32 cellular contexts compared by ENCODE assay signal in genomic region chr2:118903489-118904215, GRCh38. TPM values are rescaled to one million over a fixed set of nuclear protein-coding genes. Genes with fewer than 3 reads are reported as not detected.
DNase-seq lines count a peak whose midpoint lies in the region; ATAC-seq and TF ChIP-seq lines count a peak whose summit lies in the region.
"Had no signal": no experiment of that assay in that cellular context is flagged by ENCODE, and none has a peak within 500 bp of the region (broad histone marks: within the 10 kb centered on the region; RNA-seq: fewer than 3 reads in every experiment).

No MANE protein-coding gene starts in this region.

- peaks cover 3% of the 10 kb centered on the region for H3K4me1 ChIP-seq in CD4-positive, CD25-positive, alpha-beta regulatory T cell (ENCODE audit: control insufficient read depth, insufficient read depth, low read length, poor library complexity, severe bottlenecking)
- H3K4me1 ChIP-seq in sigmoid colon = no peaks in the 10 kb centered on the region
- H3K4me1 ChIP-seq: prostate gland, uterus had no signal

- H3K9me3 ChIP-seq in CD4-positive, CD25-positive, alpha-beta regulatory T cell (ENCODE audit: control insufficient read depth in 2 of 2, low read length in 2 of 2) = no peaks in the 10 kb centered on the region
- H3K9me3 ChIP-seq in sigmoid colon = no peaks in the 10 kb centered on the region
- H3K9me3 ChIP-seq: prostate gland, uterus had no signal

- H3K27ac Mint-ChIP-seq in activated naive CD4-positive, alpha-beta T cell treated with anti-CD3 and anti-CD28 coated beads, Interleukin-2, amount 50 U/mL, for 72 hours = peak overlapping the region; percentile 0 to 76
- H3K27ac Mint-ChIP-seq in CD4-positive, CD25-positive, alpha-beta regulatory T cell = peak overlapping the region in 2 of 3 donors; percentile 84 to 99
- H3K27ac Mint-ChIP-seq: stimulated activated memory B cell treated with anti-CD40 and anti-IgM and Interleukin-4, amounts not matched to agents 10 μg/mL and 1 μg/mL and 100 μg/mL, for 72 hours; T-helper 2 cell treated with Interferon-gamma antibody and Interleukin-4, amounts not matched to agents 5 μg/mL and 100 μg/mL, for 36 hours had no signal

- in situ Hi-C loops in G401 (cut with HindIII; ENCODE audit: low sequenced_read_pairs) = no loop called here

- H3K4me3 Mint-ChIP-seq in CD4-positive, CD25-positive, alpha-beta regulatory T cell = no peak overlapping the region
- H3K4me3 Mint-ChIP-seq: activated CD8-positive, alpha-beta T cell treated with anti-CD3 and anti-CD28 coated beads, Interleukin-2, amount 10 ng/mL, durations not matched to agents 7 days and 5 days; naive B cell; stimulated activated memory B cell treated with anti-CD40 and anti-IgM and Interleukin-4, amounts not matched to agents 10 μg/mL and 1 μg/mL and 100 μg/mL, for 72 hours; T-helper 2 cell treated with Interferon-gamma antibody and Interleukin-4, amounts not matched to agents 5 μg/mL and 100 μg/mL, for 36 hours had no signal

- no peak overlapping the region for H3K27ac ChIP-seq in CD4-positive, CD25-positive, alpha-beta regulatory T cell (ENCODE audit: insufficient read depth, low read length, poor library complexity, severe bottlenecking)
- H3K27ac ChIP-seq in sigmoid colon = no peak overlapping the region
- H3K27ac ChIP-seq: prostate gland, uterus had no signal

- TF ChIP-seq POLR2A in sigmoid colon (IDR thresholded peaks at IDR 0.05) = no peak

- H3K27me3 ChIP-seq in CD4-positive, CD25-positive, alpha-beta regulatory T cell (ENCODE audit: control insufficient read depth, insufficient read depth, low read length) = no peaks in the 10 kb centered on the region
- H3K27me3 ChIP-seq in sigmoid colon = no peaks in the 10 kb centered on the region
- H3K27me3 ChIP-seq: uterus had no signal

- no peaks in the 10 kb centered on the region for H3K36me3 ChIP-seq in CD4-positive, CD25-positive, alpha-beta regulatory T cell (ENCODE audit: control insufficient read depth, insufficient read depth, low read length)
- no peaks in the 10 kb centered on the region for H3K36me3 ChIP-seq in sigmoid colon
- H3K36me3 ChIP-seq: prostate gland, uterus had no signal

- intact Hi-C loops in sciatic nerve (cut with DNase I) = no loop called here
- intact Hi-C loops in sigmoid colon (cut with DNase I) = no loop called here

- DNase-seq in activated naive CD4-positive, alpha-beta T cell treated with anti-CD3 and anti-CD28 coated beads, Interleukin-2, amount 50 U/mL, for 72 hours (ENCODE audit: low spot score in 2 of 2) = no peak
- DNase-seq in activated naive CD4-positive, alpha-beta T cell (lab: John Stamatoyannopoulos, UW) = no peak
- no peak for DNase-seq in CD4-positive, CD25-positive, alpha-beta regulatory T cell
- DNase-seq in ecto neural progenitor cell (ENCODE audit: low spot score) = peak; percentile 19
- DNase-seq in sciatic nerve (ENCODE audit: low spot score) = no peak
- no peak for DNase-seq in NCI-H226
- DNase-seq in G401 (ENCODE audit: low spot score) = no peak
- DNase-seq in sigmoid colon = no peak
- DNase-seq: activated CD8-positive, alpha-beta T cell treated with anti-CD3 and anti-CD28 coated beads, Interleukin-2, amount 10 ng/mL, durations not matched to agents 7 days and 5 days; caudate nucleus; DMS79; erythroblast; GDM1; IMR-90; kidney; midbrain; naive B cell; NCI-H146; NCI-H345; nucleus accumbens; SHP77 treated with DMSO at 0.1 percent for 48 hours; uterus had no signal

- WGBS in sigmoid colon, 2 donors = 73 to 75% methylated on average over 7 of the region's 7 CpGs

- H3K4me1 Mint-ChIP-seq in CD4-positive, CD25-positive, alpha-beta regulatory T cell = peaks cover 0 to 23% (median 6%) of the 10 kb centered on the region in 4 donors
- H3K4me1 Mint-ChIP-seq: stimulated activated memory B cell treated with anti-CD40 and anti-IgM and Interleukin-4, amounts not matched to agents 10 μg/mL and 1 μg/mL and 100 μg/mL, for 72 hours had no signal

- peaks cover 6 to 14% of the 10 kb centered on the region in 2 donors for H3K9me3 Mint-ChIP-seq in activated naive CD4-positive, alpha-beta T cell treated with anti-CD3 and anti-CD28 coated beads, Interleukin-2, amount 50 U/mL, for 72 hours
- H3K9me3 Mint-ChIP-seq in CD4-positive, CD25-positive, alpha-beta regulatory T cell = peaks cover 0 to 7% (median 2%) of the 10 kb centered on the region in 7 donors
- H3K9me3 Mint-ChIP-seq: stimulated activated memory B cell treated with anti-CD40 and anti-IgM and Interleukin-4, amounts not matched to agents 10 μg/mL and 1 μg/mL and 100 μg/mL, for 72 hours had no signal

- no peak overlapping the region for H3K4me3 ChIP-seq in CD4-positive, CD25-positive, alpha-beta regulatory T cell (ENCODE audit: low read depth, low read length)
- no peak overlapping the region for H3K4me3 ChIP-seq in sigmoid colon
- H3K4me3 ChIP-seq: prostate gland, uterus had no signal

- no peak for ATAC-seq in activated naive CD4-positive, alpha-beta T cell treated with anti-CD3 and anti-CD28 coated beads, Interleukin-2, amount 50 U/mL, for 72 hours
- ATAC-seq in CD4-positive, CD25-positive, alpha-beta regulatory T cell (ENCODE audit: low read depth in 2 of 2) = no peak
- ATAC-seq in sciatic nerve = peak; percentile 15
- ATAC-seq: activated CD8-positive, alpha-beta T cell treated with anti-CD3 and anti-CD28 coated beads, Interleukin-2, amount 10 ng/mL, durations not matched to agents 7 days and 5 days; HCT116; Panc1; stimulated activated memory B cell treated with anti-CD40 and anti-IgM and Interleukin-4, amounts not matched to agents 10 μg/mL and 1 μg/mL and 100 μg/mL, for 72 hours had no signal

- peaks cover 5% of the 10 kb centered on the region for H3K27me3 Mint-ChIP-seq in CD4-positive, CD25-positive, alpha-beta regulatory T cell
- H3K27me3 Mint-ChIP-seq: stimulated activated memory B cell treated with anti-CD40 and anti-IgM and Interleukin-4, amounts not matched to agents 10 μg/mL and 1 μg/mL and 100 μg/mL, for 72 hours had no signal

- no peak for TF ChIP-seq EP300 in sigmoid colon (IDR thresholded peaks at IDR 0.05)

- H3K36me3 Mint-ChIP-seq in activated naive CD4-positive, alpha-beta T cell treated with anti-CD3 and anti-CD28 coated beads, Interleukin-2, amount 50 U/mL, for 72 hours = peaks cover 11 to 22% of the 10 kb centered on the region in 2 donors
- no peaks in the 10 kb centered on the region for H3K36me3 Mint-ChIP-seq in CD4-positive, CD25-positive, alpha-beta regulatory T cell
- H3K36me3 Mint-ChIP-seq: naive B cell; stimulated activated memory B cell treated with anti-CD40 and anti-IgM and Interleukin-4, amounts not matched to agents 10 μg/mL and 1 μg/mL and 100 μg/mL, for 72 hours had no signal

- TF ChIP-seq CTCF in sigmoid colon (IDR thresholded peaks at IDR 0.05) = no peak

RNA-seq across cellular contexts. Expression of gene MARCO, which starts 38.3 kb away (rescaled TPM):
- not detected for total RNA-seq in activated naive CD4-positive, alpha-beta T cell treated with anti-CD3 and anti-CD28 coated beads, Interleukin-2, amount 50 U/mL, for 72 hours
- total RNA-seq in CD4-positive, CD25-positive, alpha-beta regulatory T cell = not detected
- not detected for polyA plus RNA-seq in CD4-positive, CD25-positive, alpha-beta regulatory T cell
- 22.0 TPM for total RNA-seq in sciatic nerve
- total RNA-seq in G401 (2014; rRNA removed; shearing (Covaris generic)) = not detected in 2 replicates
- 10 to 100 TPM in 3 of 4 donors, 1 to 10 TPM in 1; 3.3 to 18.7 (median 16.2) TPM for total RNA-seq in sigmoid colon
- 1 to 10 TPM in 2 of 3 donors, not detected in 1; 4.4 to 5.4 TPM for polyA plus RNA-seq in sigmoid colon
- total RNA-seq: A673; activated CD8-positive, alpha-beta T cell treated with anti-CD3 and anti-CD28 coated beads, Interleukin-2, amount 10 ng/mL, durations not matched to agents 7 days and 5 days; activated T-helper 17 cell treated with anti-CD3 and anti-CD28 coated beads, Interleukin-2, amount 50 U/mL, for 72 hours; astrocyte; fibroblast of villous mesenchyme; IMR-90; LHCN-M2 had no signal
- polyA plus RNA-seq: IMR-90 had no signal

RNA-seq across cellular contexts. Expression of gene EN1, which starts 56.2 kb away (rescaled TPM):
- total RNA-seq in activated naive CD4-positive, alpha-beta T cell treated with anti-CD3 and anti-CD28 coated beads, Interleukin-2, amount 50 U/mL, for 72 hours = not detected
- not detected for total RNA-seq in CD4-positive, CD25-positive, alpha-beta regulatory T cell
- polyA plus RNA-seq in CD4-positive, CD25-positive, alpha-beta regulatory T cell = not detected
- total RNA-seq in sciatic nerve = not detected
- total RNA-seq in G401 (2014; rRNA removed; shearing (Covaris generic)) = not detected in 2 replicates
- not detected for total RNA-seq in sigmoid colon
- not detected for polyA plus RNA-seq in sigmoid colon
- total RNA-seq: A673; activated CD8-positive, alpha-beta T cell treated with anti-CD3 and anti-CD28 coated beads, Interleukin-2, amount 10 ng/mL, durations not matched to agents 7 days and 5 days; activated T-helper 17 cell treated with anti-CD3 and anti-CD28 coated beads, Interleukin-2, amount 50 U/mL, for 72 hours; fibroblast of villous mesenchyme; IMR-90; uterus had no signal
- polyA plus RNA-seq: IMR-90 had no signal
